Comparison of ENCODE assay signal across 12 cellular contexts in genomic region chr5:38557792-38558191, GRCh38. TPM values are rescaled to one million over a fixed set of nuclear protein-coding genes. Genes with fewer than 3 reads are reported as not detected.
DNase-seq lines count a peak whose midpoint lies in the region; ATAC-seq, FAIRE-seq and TF ChIP-seq lines count a peak whose summit lies in the region.
"Had no signal": no experiment of that assay in that cellular context is flagged by ENCODE, and none has a peak within 500 bp of the region (broad histone marks: within the 10 kb centered on the region; RNA-seq: fewer than 3 reads in every experiment).

No MANE protein-coding gene starts in this region.

- dilution Hi-C loops in IMR-90 (cut with HindIII; ENCODE audit: low sequenced_read_pairs, unreplicated experiment) = no loop called here

- POLR2A ChIA-PET in A549 (lab: Yijun Ruan, JAX) (no interaction called here), IMR-90 (lab: Charles Lee; ENCODE audit: unreplicated experiment) (no interaction called here)

- no peaks in the 10 kb centered on the region for H3K9me1 ChIP-seq in IMR-90 (ENCODE audit: insufficient read depth, low read length)

- H3K9me3 ChIP-seq in A549 (no peaks in the 10 kb centered on the region), IMR-90 (ENCODE audit: control insufficient read depth, insufficient read depth, low read length) (no peaks in the 10 kb centered on the region)

- CTCF ChIA-PET in A549 (lab: Yijun Ruan, JAX) = interaction anchor here (0.7 to 6.7 kb wide), 6 partner anchors 10 to 252 kb away, joined by 3 to 62 read pairs (median 3); no protein-coding TSS in a partner anchor
- CTCF ChIA-PET in IMR-90 (lab: Yijun Ruan, JAX) = interaction anchor here (0.5 to 1.0 kb wide), 2 partner anchors 22 to 250 kb away, joined by 4 read pairs; no protein-coding TSS in a partner anchor

- H3K27me3 ChIP-seq in IMR-90 (ENCODE audit: control insufficient read depth, insufficient read depth, low read length) = peaks cover 5% of the 10 kb centered on the region; the same call in 1 of the 2 replicates
- no peaks in the 10 kb centered on the region for H3K27me3 ChIP-seq in dorsolateral prefrontal cortex

- 74% methylated on average over 6 of the region's 6 CpGs for WGBS in A549 (ENCODE audit: missing lambda C conversion rate)
- WGBS in IMR-90 (ENCODE audit: extremely low coverage in 2 of 2, insufficient read length in 1 of 2), 2 experiments = no CpG with 5 or more reads among the region's 6 CpGs

- no peaks in the 10 kb centered on the region for H3K36me3 Mint-ChIP-seq in natural killer cell treated with Interleukin-12 subunit alpha and Interleukin-12 subunit beta and Interleukin-15 and Interleukin-18, amount 100 ng/mL, for 72 hours

- H2AFZ ChIP-seq in IMR-90 (replicated peaks; ENCODE audit: low read length, poor library complexity) = no peak overlapping the region

- no peak for TF ChIP-seq EP300 in A549 (IDR thresholded peaks at IDR 0.05)

- peaks cover 43 to 55% of the 10 kb centered on the region in 2 donors for H3K27me3 Mint-ChIP-seq in natural killer cell treated with Interleukin-12 subunit alpha and Interleukin-12 subunit beta and Interleukin-15 and Interleukin-18, amount 100 ng/mL, for 72 hours

- H3K56ac ChIP-seq in IMR-90 (ENCODE audit: extremely low read depth, insufficient read depth, low read length) = no peak overlapping the region

- H2BK15ac ChIP-seq in IMR-90 (ENCODE audit: low read depth, low read length) = no peak overlapping the region

- TF ChIP-seq CTCF in A549 (IDR thresholded peaks at IDR 0.05) (no peak), IMR-90 (conservative IDR thresholded peaks at IDR 0.05; ENCODE audit: low read depth, low read length) (no peak), dorsolateral prefrontal cortex (IDR thresholded peaks at IDR 0.05 in 54 of 56, conservative IDR thresholded peaks at IDR 0.05 in 2 of 56; ENCODE audit: low read depth in 1 of 56, partially characterized antibody in 56 of 56) (no peak)

- in situ Hi-C loops in IMR-90 (cut with MboI; ENCODE audit: low sequenced_read_pairs) = no loop called here

- no peak overlapping the region for H3K14ac ChIP-seq in IMR-90 (replicated peaks; ENCODE audit: low read depth, low read length)

- H4K91ac ChIP-seq in IMR-90 (ENCODE audit: insufficient read depth, low read depth, low read length) = no peak overlapping the region

- H2BK120ac ChIP-seq in IMR-90 (ENCODE audit: low read depth, low read length) = no peak overlapping the region

- BruUV-seq in IMR-90 (replicated peaks; lab: Mats Ljungman, UMichigan) = no TSS peak

- no peak for FAIRE-seq in A549 (lab: Jason Lieb, UNC)
- FAIRE-seq: G401.6 had no signal

- peaks cover 0 to 3% of the 10 kb centered on the region in 2 donors for H3K4me1 Mint-ChIP-seq in natural killer cell treated with Interleukin-12 subunit alpha and Interleukin-12 subunit beta and Interleukin-15 and Interleukin-18, amount 100 ng/mL, for 72 hours (ENCODE audit: low read depth in 2 of 2)

- H4K20me1 ChIP-seq in IMR-90 (ENCODE audit: insufficient read depth, low read length) = no peaks in the 10 kb centered on the region; the same call in none of the 2 replicates

- H3K9ac ChIP-seq in IMR-90 (ENCODE audit: low read depth, low read length) = peak overlapping the region; percentile 96; the same call in 1 of the 2 replicates

- H2AK5ac ChIP-seq in IMR-90 (ENCODE audit: low read depth, low read length) = no peak overlapping the region

- H3K4me2 ChIP-seq in A549 (peak overlapping the region; percentile 73), IMR-90 (ENCODE audit: low read depth, low read length) (peak overlapping the region; percentile 95)

- no peaks in the 10 kb centered on the region for H3K9me3 Mint-ChIP-seq in natural killer cell treated with Interleukin-12 subunit alpha and Interleukin-12 subunit beta and Interleukin-15 and Interleukin-18, amount 100 ng/mL, for 72 hours

- H2BK20ac ChIP-seq in IMR-90 (ENCODE audit: low read depth, low read length) = no peak overlapping the region

- H2BK5ac ChIP-seq in IMR-90 (ENCODE audit: low read depth, low read length, poor library complexity, severe bottlenecking) = no peak overlapping the region

- no peak overlapping the region for H3K18ac ChIP-seq in IMR-90 (ENCODE audit: low read depth, low read length)

- no peak overlapping the region for H2AK9ac ChIP-seq in IMR-90 (replicated peaks; ENCODE audit: low read depth, low read length, poor library complexity)

- H3K27ac Mint-ChIP-seq in natural killer cell treated with Interleukin-12 subunit alpha and Interleukin-12 subunit beta and Interleukin-15 and Interleukin-18, amount 100 ng/mL, for 72 hours = no peak overlapping the region

- H3K4ac ChIP-seq in IMR-90 (ENCODE audit: low read depth, low read length) = no peak overlapping the region

- H3K23ac ChIP-seq in IMR-90 (ENCODE audit: low read depth, low read length) = peak overlapping the region; percentile 48; the same call in 1 of the 2 replicates

- 0 out of 4 replicates have a peak overlapping the region, but pooled peaks have one; percentile 70 to 86 for H4K8ac ChIP-seq in IMR-90 (ENCODE audit: low read depth in 2 of 2, low read length in 2 of 2)

- H3K4me3 ChIP-seq in A549 (peak overlapping the region; percentile 96), IMR-90 (ENCODE audit: insufficient read depth, low read depth, low read length) (no peak overlapping the region), dorsolateral prefrontal cortex (peak overlapping the region; percentile 56 to 98 (median 90))

- no peak overlapping the region for H4K5ac ChIP-seq in IMR-90 (ENCODE audit: low read depth, low read length)

- TF ChIP-seq RAD21 in A549 (conservative IDR thresholded peaks at IDR 0.05 in 1 of 2, IDR thresholded peaks at IDR 0.05 in 1 of 2) (no peak), IMR-90 (IDR thresholded peaks at IDR 0.05; ENCODE audit: low read length) (no peak)

- TF ChIP-seq POLR2A in A549 (IDR thresholded peaks at IDR 0.05; ENCODE audit: low read length) = no peak
- no peak for TF ChIP-seq POLR2A in IMR-90 (IDR thresholded peaks at IDR 0.05; ENCODE audit: low read depth, low read length)

- no peaks in the 10 kb centered on the region for H3K36me3 ChIP-seq in IMR-90 (ENCODE audit: control insufficient read depth, insufficient read depth, low read length)

- peaks cover 14% of the 10 kb centered on the region for H3K4me1 ChIP-seq in A549
- H3K4me1 ChIP-seq in IMR-90 (ENCODE audit: control insufficient read depth, insufficient read depth, low read length) = no peaks in the 10 kb centered on the region

- intact Hi-C loops in IMR-90 (cut with micrococcal nuclease) = loop anchor here (5.0 to 10.0 kb wide), 3 partner anchors 105 to 367 kb away; no protein-coding TSS in a partner anchor
- intact Hi-C loops in dorsolateral prefrontal cortex (cut with DNase I) = loop anchor here (5.0 to 10.0 kb wide), 7 partner anchors 120 to 1680 kb away; partner anchors contain the start of gene NIPBL (in 1 of the 2)

- H3K27ac ChIP-seq in A549 (peak overlapping the region; percentile 97 to 99; a peak in 5 of 6 replicates), IMR-90 (ENCODE audit: insufficient read depth, low read length) (no peak overlapping the region), dorsolateral prefrontal cortex (peak overlapping the region in 56 of 59 donors; percentile 94 to 100 (median 99))

- peak overlapping the region; percentile 71 for H3K4me3 Mint-ChIP-seq in natural killer cell treated with Interleukin-12 subunit alpha and Interleukin-12 subunit beta and Interleukin-15 and Interleukin-18, amount 100 ng/mL, for 72 hours

- H3K79me1 ChIP-seq in IMR-90 (ENCODE audit: low read depth in 1 of 2, low read length in 2 of 2) = peaks cover 10% of the 10 kb centered on the region in 2 experiments; a peak in 3 of 4 replicates

- DNase-seq in A549 (ENCODE audit: low read depth in 1 of 2, low spot score in 1 of 2) (no peak), IMR-90 (no peak), dorsolateral prefrontal cortex (no peak), NCI-H2171 (lab: John Stamatoyannopoulos, UW) (no peak)
- DNase-seq in natural killer cell treated with Interleukin-12 subunit alpha and Interleukin-12 subunit beta and Interleukin-15 and Interleukin-18, amount 100 ng/mL, for 72 hours (ENCODE audit: low spot score) = no peak
- DNase-seq: effector CD4-positive, alpha-beta T cell; Kasumi-1 had no signal

- ATAC-seq in A549 (no peak), IMR-90 (ENCODE audit: low read depth) (no peak), GM19351 (IDR thresholded peaks at IDR 0.05; ENCODE audit: unreplicated experiment) (no peak), HG03342 (IDR thresholded peaks at IDR 0.05; ENCODE audit: unreplicated experiment) (no peak), GM19455 (IDR thresholded peaks at IDR 0.05; ENCODE audit: unreplicated experiment) (no peak)
- ATAC-seq in natural killer cell treated with Interleukin-12 subunit alpha and Interleukin-12 subunit beta and Interleukin-15 and Interleukin-18, amount 100 ng/mL, for 72 hours = no peak

TF ChIP-seq in A549, 52 proteins besides CTCF, POLR2A, EP300 and RAD21:
- TF ChIP-seq CHD2 (IDR thresholded peaks at IDR 0.05; ENCODE audit: low read length, partially characterized antibody) (no peak), CEBPB (IDR thresholded peaks at IDR 0.05) (peak in 1 of 2 experiments; percentile 50; a peak in 2 of 4 replicates)
TF ChIP-seq in A549: peak in this region for 1.

TF ChIP-seq in IMR-90, 13 proteins besides CTCF, POLR2A, EP300 and RAD21:
- TF ChIP-seq CEBPB (IDR thresholded peaks at IDR 0.05; ENCODE audit: low read depth, low read length) (peak; percentile 64), CHD1 (IDR thresholded peaks at IDR 0.05; ENCODE audit: low read depth, low read length) (no peak)

RNA-seq across cellular contexts. Expression of gene LIFR, which starts 1.3 kb away (rescaled TPM):
- polyA plus RNA-seq in A549 (2011; rRNA removed) (6.2 and 7.9 TPM in 2 replicates), A549 (2017; fragmentation: RNase III; extraction: RNeasy Plus Mini Kit Qiagen cat#74134 plus additional on column Dnase treatment) (3.8 to 6.2 TPM (median 5.5 TPM) in 3 replicates), IMR-90 (2012; rRNA removed) (1.6 and 1.9 TPM in 2 replicates)
- 0.90 and 1.0 TPM in 2 replicates for polyA plus RNA-seq in A549 (2012; cell fraction: cytosol; rRNA removed)
- 0.97 and 1.3 TPM in 2 replicates for polyA plus RNA-seq in A549 (2012; cell fraction: nucleus; rRNA removed)
- 8.2 and 8.8 TPM in 2 replicates for polyA minus RNA-seq in A549 (2011; rRNA and poly(A)+ RNA removed)
- total RNA-seq in IMR-90 (2012; rRNA removed) (10.4 and 13.9 TPM in 2 replicates), dorsolateral prefrontal cortex (100 to 1,000 TPM in 105 of 120 experiments, 10 to 100 TPM in 15; 63.9 to 237 (median 123) TPM)
- polyA plus RNA-seq in IMR-90 (2012; cell fraction: cytosol; rRNA removed) = 0.35 and 0.54 TPM in 2 replicates
- 0.50 and 4.3 TPM in 2 replicates for polyA plus RNA-seq in IMR-90 (2012; cell fraction: nucleus; rRNA removed; ENCODE audit: low replicate concordance)
- total RNA-seq in natural killer cell treated with Interleukin-12 subunit alpha and Interleukin-12 subunit beta and Interleukin-15 and Interleukin-18, amount 100 ng/mL, for 72 hours = not detected
- total RNA-seq: T-helper 2 cell treated with Interferon-gamma antibody and Interleukin-4, amounts not matched to agents 100 ng/mL and 5 ng/mL, for 36 hours had no signal

Comparison
In these comparisons a context has a peak if more than half of its experiments do, and no peak if none do; other contexts are left out.
1. RNA of gene LIFR, which starts 1.3 kb away (total RNA-seq): 63.9 to 237 TPM in dorsolateral prefrontal cortex and 10.4 to 13.9 TPM in IMR-90; not detected in natural killer cell treated with Interleukin-12 subunit alpha and Interleukin-12 subunit beta and Interleukin-15 and Interleukin-18, amount 100 ng/mL, for 72 hours; every median in the first group is over 10 times any median in the second.